ENCODE assay signal across 36 cellular contexts in the genomic region with DNA sequence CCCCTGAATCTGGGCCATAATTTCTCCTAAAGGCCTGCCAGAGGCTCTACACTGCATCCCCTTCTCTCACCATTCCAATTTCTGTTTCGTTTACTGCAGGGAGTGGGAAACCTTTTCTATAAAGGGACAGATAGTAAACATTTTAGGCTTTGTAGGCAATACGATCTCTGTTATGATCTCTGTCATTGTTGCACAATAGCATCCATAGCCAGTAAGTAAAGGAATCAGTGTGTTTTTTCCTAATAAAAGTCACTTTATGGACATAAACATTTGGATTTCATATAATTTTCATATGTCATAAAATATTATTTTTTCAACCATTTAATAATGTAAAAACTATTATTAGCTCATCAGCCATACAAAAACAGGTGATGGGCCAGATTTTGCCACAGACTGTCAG.
"Had no signal": no experiment of that assay in that cellular context is flagged by ENCODE, and none has a peak within 500 bp of the region (broad histone marks: within the 10 kb centered on the region; RNA-seq: fewer than 3 reads in every experiment).

No MANE protein-coding gene starts in this region.

- H3K4me3 ChIP-seq: MG63 had no signal

- H3K27me3 ChIP-seq: MG63 had no signal

- H3K9me3 ChIP-seq: MG63 had no signal

- DNase-seq: Karpas-422, Kasumi-1, MG63, MM.1S, MV-4-11, NCI-H1048, NCI-H1092, NCI-H1092 treated with DMSO at 0.1 percent for 48 hours, NCI-H1105, NCI-H1105 treated with DMSO at 0.1 percent for 48 hours, NCI-H1417, NCI-H1417 treated with DMSO at 0.1 percent for 48 hours, NCI-H1436, NCI-H1436 treated with DMSO at 0.1 percent for 48 hours, NCI-H146, NCI-H1694, NCI-H1694 treated with DMSO at 0.1 percent for 48 hours, NCI-H187, NCI-H187 treated with DMSO at 0.1 percent for 48 hours, NCI-H1930, NCI-H2029, NCI-H2029 treated with DMSO at 0.1 percent for 48 hours, NCI-H2081, NCI-H2081 treated with DMSO at 0.1 percent for 48 hours, NCI-H2107, NCI-H2171, NCI-H2171 treated with DMSO at 0.1 percent for 48 hours, NCI-H2227 treated with DMSO at 0.1 percent for 48 hours, NCI-H226, NCI-H345, NCI-H446, NCI-H446 treated with DMSO at 0.1 percent for 48 hours, NCI-H510A, NCI-H510A treated with DMSO at 0.1 percent for 48 hours, NCI-H524, NCI-H524 treated with DMSO at 0.1 percent for 48 hours had no signal

- H3K36me3 ChIP-seq: MG63 had no signal
